1 cellular context compared by ENCODE assay signal in genomic region chr14:23034498-23035302, GRCh38.
TF ChIP-seq lines count a peak whose summit lies in the region.

PSMB5 (minus strand) TSS chr14:23034900; CDS start chr14:23034881, 19 bp downstream.

TF ChIP-seq in K562, 482 proteins besides CTCF, POLR2A, EP300 and RAD21 (continued from another document and continues in another):
- TF ChIP-seq, protein P1, sequence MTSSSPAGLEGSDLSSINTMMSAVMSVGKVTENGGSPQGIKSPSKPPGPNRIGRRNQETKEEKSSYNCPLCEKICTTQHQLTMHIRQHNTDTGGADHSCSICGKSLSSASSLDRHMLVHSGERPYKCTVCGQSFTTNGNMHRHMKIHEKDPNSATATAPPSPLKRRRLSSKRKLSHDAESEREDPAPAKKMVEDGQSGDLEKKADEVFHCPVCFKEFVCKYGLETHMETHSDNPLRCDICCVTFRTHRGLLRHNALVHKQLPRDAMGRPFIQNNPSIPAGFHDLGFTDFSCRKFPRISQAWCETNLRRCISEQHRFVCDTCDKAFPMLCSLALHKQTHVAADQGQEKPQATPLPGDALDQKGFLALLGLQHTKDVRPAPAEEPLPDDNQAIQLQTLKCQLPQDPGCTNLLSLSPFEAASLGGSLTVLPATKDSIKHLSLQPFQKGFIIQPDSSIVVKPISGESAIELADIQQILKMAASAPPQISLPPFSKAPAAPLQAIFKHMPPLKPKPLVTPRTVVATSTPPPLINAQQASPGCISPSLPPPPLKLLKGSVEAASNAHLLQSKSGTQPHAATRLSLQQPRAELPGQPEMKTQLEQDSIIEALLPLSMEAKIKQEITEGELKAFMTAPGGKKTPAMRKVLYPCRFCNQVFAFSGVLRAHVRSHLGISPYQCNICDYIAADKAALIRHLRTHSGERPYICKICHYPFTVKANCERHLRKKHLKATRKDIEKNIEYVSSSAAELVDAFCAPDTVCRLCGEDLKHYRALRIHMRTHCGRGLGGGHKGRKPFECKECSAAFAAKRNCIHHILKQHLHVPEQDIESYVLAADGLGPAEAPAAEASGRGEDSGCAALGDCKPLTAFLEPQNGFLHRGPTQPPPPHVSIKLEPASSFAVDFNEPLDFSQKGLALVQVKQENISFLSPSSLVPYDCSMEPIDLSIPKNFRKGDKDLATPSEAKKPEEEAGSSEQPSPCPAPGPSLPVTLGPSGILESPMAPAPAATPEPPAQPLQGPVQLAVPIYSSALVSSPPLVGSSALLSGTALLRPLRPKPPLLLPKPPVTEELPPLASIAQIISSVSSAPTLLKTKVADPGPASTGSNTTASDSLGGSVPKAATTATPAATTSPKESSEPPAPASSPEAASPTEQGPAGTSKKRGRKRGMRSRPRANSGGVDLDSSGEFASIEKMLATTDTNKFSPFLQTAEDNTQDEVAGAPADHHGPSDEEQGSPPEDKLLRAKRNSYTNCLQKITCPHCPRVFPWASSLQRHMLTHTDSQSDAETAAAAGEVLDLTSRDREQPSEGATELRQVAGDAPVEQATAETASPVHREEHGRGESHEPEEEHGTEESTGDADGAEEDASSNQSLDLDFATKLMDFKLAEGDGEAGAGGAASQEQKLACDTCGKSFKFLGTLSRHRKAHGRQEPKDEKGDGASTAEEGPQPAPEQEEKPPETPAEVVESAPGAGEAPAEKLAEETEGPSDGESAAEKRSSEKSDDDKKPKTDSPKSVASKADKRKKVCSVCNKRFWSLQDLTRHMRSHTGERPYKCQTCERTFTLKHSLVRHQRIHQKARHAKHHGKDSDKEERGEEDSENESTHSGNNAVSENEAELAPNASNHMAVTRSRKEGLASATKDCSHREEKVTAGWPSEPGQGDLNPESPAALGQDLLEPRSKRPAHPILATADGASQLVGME (CRISPR knock-in tag; IDR thresholded peaks at IDR 0.05) = no peak; the same call in 1 of the 2 replicates
- TF ChIP-seq BDP1 (IDR thresholded peaks at IDR 0.05; ENCODE audit: insufficient read depth, insufficient read length) = no peak
- TF ChIP-seq, protein P2, sequence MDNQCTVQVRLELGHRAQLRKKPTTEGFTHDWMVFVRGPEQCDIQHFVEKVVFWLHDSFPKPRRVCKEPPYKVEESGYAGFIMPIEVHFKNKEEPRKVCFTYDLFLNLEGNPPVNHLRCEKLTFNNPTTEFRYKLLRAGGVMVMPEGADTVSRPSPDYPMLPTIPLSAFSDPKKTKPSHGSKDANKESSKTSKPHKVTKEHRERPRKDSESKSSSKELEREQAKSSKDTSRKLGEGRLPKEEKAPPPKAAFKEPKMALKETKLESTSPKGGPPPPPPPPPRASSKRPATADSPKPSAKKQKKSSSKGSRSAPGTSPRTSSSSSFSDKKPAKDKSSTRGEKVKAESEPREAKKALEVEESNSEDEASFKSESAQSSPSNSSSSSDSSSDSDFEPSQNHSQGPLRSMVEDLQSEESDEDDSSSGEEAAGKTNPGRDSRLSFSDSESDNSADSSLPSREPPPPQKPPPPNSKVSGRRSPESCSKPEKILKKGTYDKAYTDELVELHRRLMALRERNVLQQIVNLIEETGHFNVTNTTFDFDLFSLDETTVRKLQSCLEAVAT (IDR thresholded peaks at IDR 0.05) = no peak
- TF ChIP-seq ZBTB1 (CRISPR knock-in tag; IDR thresholded peaks at IDR 0.05; ENCODE audit: borderline replicate concordance, low read depth) = no peak
- 0 out of 2 replicates have a peak, but pooled peaks have one; percentile 19 for TF ChIP-seq ZNF134 (CRISPR knock-in tag; conservative IDR thresholded peaks at IDR 0.05)
- TF ChIP-seq MYNN (IDR thresholded peaks at IDR 0.05) = peak; percentile 48; the same call in 1 of the 2 replicates
- no peak for TF ChIP-seq MYNN (CRISPR knock-in tag; IDR thresholded peaks at IDR 0.05)
- TF ChIP-seq FOS (IDR thresholded peaks at IDR 0.05; ENCODE audit: extremely low read depth, insufficient read length) = no peak
- peak; percentile 93 for TF ChIP-seq ZNF197 (CRISPR knock-in tag; IDR thresholded peaks at IDR 0.05; ENCODE audit: low read depth)
- no peak for TF ChIP-seq ZC3H11A (IDR thresholded peaks at IDR 0.05; ENCODE audit: low read depth, low read length)
- no peak for TF ChIP-seq TEAD2 (tag; IDR thresholded peaks at IDR 0.05)
- TF ChIP-seq ZNF133 (CRISPR knock-in tag; IDR thresholded peaks at IDR 0.05) = no peak
- no peak for TF ChIP-seq ZNF655 (CRISPR knock-in tag; IDR thresholded peaks at IDR 0.05)
- no peak for TF ChIP-seq PATZ1 (CRISPR knock-in tag; IDR thresholded peaks at IDR 0.05; ENCODE audit: borderline replicate concordance)
- TF ChIP-seq TEAD1 (CRISPR knock-in tag; IDR thresholded peaks at IDR 0.05) = no peak
- TF ChIP-seq SAP30 (IDR thresholded peaks at IDR 0.05; ENCODE audit: borderline replicate concordance, insufficient read depth, low read depth, low read length, poor library complexity, severe bottlenecking) = peak; percentile 82
- TF ChIP-seq NR2F6 (CRISPR knock-in tag; IDR thresholded peaks at IDR 0.05) = no peak
- TF ChIP-seq, protein P3, sequence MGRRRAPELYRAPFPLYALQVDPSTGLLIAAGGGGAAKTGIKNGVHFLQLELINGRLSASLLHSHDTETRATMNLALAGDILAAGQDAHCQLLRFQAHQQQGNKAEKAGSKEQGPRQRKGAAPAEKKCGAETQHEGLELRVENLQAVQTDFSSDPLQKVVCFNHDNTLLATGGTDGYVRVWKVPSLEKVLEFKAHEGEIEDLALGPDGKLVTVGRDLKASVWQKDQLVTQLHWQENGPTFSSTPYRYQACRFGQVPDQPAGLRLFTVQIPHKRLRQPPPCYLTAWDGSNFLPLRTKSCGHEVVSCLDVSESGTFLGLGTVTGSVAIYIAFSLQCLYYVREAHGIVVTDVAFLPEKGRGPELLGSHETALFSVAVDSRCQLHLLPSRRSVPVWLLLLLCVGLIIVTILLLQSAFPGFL (CRISPR knock-in tag; IDR thresholded peaks at IDR 0.05) = no peak
- peak; percentile 59; the same call in 1 of the 2 replicates for TF ChIP-seq ETS1 (conservative IDR thresholded peaks at IDR 0.05; ENCODE audit: control insufficient read depth, low read depth, low read length)
- peak; percentile 74 for TF ChIP-seq CHD1 (IDR thresholded peaks at IDR 0.05; ENCODE audit: low read length)
- TF ChIP-seq E2F3 (CRISPR knock-in tag; IDR thresholded peaks at IDR 0.05) = no peak
- TF ChIP-seq ZNF77 (CRISPR knock-in tag; IDR thresholded peaks at IDR 0.05) = no peak
- TF ChIP-seq DIDO1 (tag; IDR thresholded peaks at IDR 0.05; ENCODE audit: low read depth) = peak; percentile 95
- TF ChIP-seq ZNF778 (CRISPR knock-in tag; IDR thresholded peaks at IDR 0.05) = no peak
- no peak for TF ChIP-seq NCOR1 (IDR thresholded peaks at IDR 0.05)
- no peak for TF ChIP-seq HMG20A (CRISPR knock-in tag; conservative IDR thresholded peaks at IDR 0.05)
- TF ChIP-seq, protein P4, sequence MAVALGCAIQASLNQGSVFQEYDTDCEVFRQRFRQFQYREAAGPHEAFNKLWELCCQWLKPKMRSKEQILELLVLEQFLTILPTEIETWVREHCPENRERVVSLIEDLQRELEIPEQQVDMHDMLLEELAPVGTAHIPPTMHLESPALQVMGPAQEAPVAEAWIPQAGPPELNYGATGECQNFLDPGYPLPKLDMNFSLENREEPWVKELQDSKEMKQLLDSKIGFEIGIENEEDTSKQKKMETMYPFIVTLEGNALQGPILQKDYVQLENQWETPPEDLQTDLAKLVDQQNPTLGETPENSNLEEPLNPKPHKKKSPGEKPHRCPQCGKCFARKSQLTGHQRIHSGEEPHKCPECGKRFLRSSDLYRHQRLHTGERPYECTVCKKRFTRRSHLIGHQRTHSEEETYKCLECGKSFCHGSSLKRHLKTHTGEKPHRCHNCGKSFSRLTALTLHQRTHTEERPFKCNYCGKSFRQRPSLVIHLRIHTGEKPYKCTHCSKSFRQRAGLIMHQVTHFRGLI (CRISPR knock-in tag; IDR thresholded peaks at IDR 0.05) = no peak
- no peak for TF ChIP-seq ZFP36 (IDR thresholded peaks at IDR 0.05; ENCODE audit: low read depth, low read length, partially characterized antibody)
- TF ChIP-seq SMC3 (conservative IDR thresholded peaks at IDR 0.05; ENCODE audit: insufficient read depth, low read depth, low read length) = no peak
- peak; percentile 91 for TF ChIP-seq EP400 (IDR thresholded peaks at IDR 0.05)
- TF ChIP-seq HDGF (IDR thresholded peaks at IDR 0.05) = no peak
- TF ChIP-seq ZNF707 (CRISPR knock-in tag; conservative IDR thresholded peaks at IDR 0.05) = no peak
- peak; percentile 88 for TF ChIP-seq ZNF263 (CRISPR knock-in tag; IDR thresholded peaks at IDR 0.05; ENCODE audit: borderline replicate concordance)
- TF ChIP-seq CBFA2T3 (IDR thresholded peaks at IDR 0.05) = no peak
- no peak for TF ChIP-seq SIRT6 (IDR thresholded peaks at IDR 0.05; ENCODE audit: low read depth, low read length)
- TF ChIP-seq SAFB2 (IDR thresholded peaks at IDR 0.05; ENCODE audit: borderline replicate concordance, low read depth, low read length, severe bottlenecking) = no peak
- TF ChIP-seq RHOXF2B (CRISPR knock-in tag; conservative IDR thresholded peaks at IDR 0.05) = no peak
- peak; percentile 23; the same call in 1 of the 2 replicates for TF ChIP-seq TEAD4 (IDR thresholded peaks at IDR 0.05; ENCODE audit: low read length)
- TF ChIP-seq TEAD4 (CRISPR knock-in tag; IDR thresholded peaks at IDR 0.05; ENCODE audit: borderline replicate concordance) = no peak
- TF ChIP-seq ELF4 (CRISPR knock-in tag; IDR thresholded peaks at IDR 0.05) = no peak
- TF ChIP-seq TAF7 (tag; IDR thresholded peaks at IDR 0.05) = peak; percentile 83
- TF ChIP-seq ZNF280B (CRISPR knock-in tag; IDR thresholded peaks at IDR 0.05) = no peak
- no peak for TF ChIP-seq ZNF24 (IDR thresholded peaks at IDR 0.05)
- TF ChIP-seq BCOR (IDR thresholded peaks at IDR 0.05) = no peak
- no peak for TF ChIP-seq ZNF75A (CRISPR knock-in tag; IDR thresholded peaks at IDR 0.05)
- TF ChIP-seq GMEB1 (CRISPR knock-in tag; IDR thresholded peaks at IDR 0.05) = peak; percentile 95
- TF ChIP-seq, protein P5, sequence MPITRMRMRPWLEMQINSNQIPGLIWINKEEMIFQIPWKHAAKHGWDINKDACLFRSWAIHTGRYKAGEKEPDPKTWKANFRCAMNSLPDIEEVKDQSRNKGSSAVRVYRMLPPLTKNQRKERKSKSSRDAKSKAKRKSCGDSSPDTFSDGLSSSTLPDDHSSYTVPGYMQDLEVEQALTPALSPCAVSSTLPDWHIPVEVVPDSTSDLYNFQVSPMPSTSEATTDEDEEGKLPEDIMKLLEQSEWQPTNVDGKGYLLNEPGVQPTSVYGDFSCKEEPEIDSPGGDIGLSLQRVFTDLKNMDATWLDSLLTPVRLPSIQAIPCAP (CRISPR knock-in tag; IDR thresholded peaks at IDR 0.05; ENCODE audit: borderline replicate concordance) = no peak
- no peak for TF ChIP-seq ZBTB7A (IDR thresholded peaks at IDR 0.05; ENCODE audit: borderline replicate concordance, control insufficient read depth, low read depth, low read length)
- peak; percentile 77; the same call in 1 of the 2 replicates for TF ChIP-seq POLR2AphosphoS5 (IDR thresholded peaks at IDR 0.05; ENCODE audit: control insufficient read depth, insufficient read depth, low read depth, low read length)
- no peak for TF ChIP-seq SMARCB1 (IDR thresholded peaks at IDR 0.05; ENCODE audit: insufficient read length, low read depth)
- no peak for TF ChIP-seq GATA2 (CRISPR knock-in tag; IDR thresholded peaks at IDR 0.05)
